In the genomic region with DNA sequence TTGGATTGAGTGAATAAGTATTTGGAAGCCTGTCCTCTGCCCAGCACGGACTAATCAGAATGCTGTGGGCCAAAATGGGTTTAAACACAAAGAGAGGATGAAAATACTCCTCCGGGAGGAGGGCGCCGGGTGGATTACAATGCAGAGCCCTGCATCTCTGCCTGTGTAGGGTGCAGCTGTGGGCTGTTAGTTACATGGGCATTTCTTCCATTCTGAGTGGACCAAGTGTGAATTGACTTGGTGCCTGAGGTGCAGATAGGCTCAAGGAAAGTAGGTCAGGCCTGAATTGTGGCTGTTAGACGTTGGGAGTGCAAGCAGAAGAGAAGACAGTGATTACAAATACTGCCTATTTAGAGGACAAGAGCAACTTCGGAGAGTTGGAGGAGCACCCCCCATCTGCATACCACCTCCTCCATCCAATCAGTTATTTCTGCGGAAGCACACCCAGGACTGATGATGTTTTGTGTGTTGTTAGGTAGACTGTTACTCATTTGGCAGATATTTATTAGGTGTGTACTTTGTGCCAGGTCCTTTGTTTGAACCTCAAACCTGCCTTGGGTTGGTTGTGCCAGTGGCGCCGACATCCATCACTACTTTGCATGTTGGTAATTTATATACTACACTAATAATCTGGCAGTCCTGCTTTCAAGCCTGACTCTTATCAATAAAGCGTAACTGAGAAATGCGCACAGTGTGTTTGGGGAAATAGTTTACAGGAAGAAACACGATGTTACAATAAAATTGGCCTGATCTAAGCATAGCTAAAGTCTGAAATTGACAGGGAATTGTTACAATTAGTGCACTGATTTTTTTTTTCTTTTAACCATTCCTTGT, we compare ENCODE assay signal across 16 cellular contexts. TPM values are rescaled to one million over a fixed set of nuclear protein-coding genes. Genes with fewer than 3 reads are reported as not detected.
A peak's percentile ranks its signal among the peaks of the same experiment; 100 is the strongest.
DNase-seq lines count a peak whose midpoint lies in the region; ATAC-seq and TF ChIP-seq lines count a peak whose summit lies in the region.
"Had no signal": no experiment of that assay in that cellular context is flagged by ENCODE, and none has a peak within 500 bp of the region (broad histone marks: within the 10 kb centered on the region; RNA-seq: fewer than 3 reads in every experiment).

No MANE protein-coding gene starts in this region.

- no peaks in the 10 kb centered on the region for H3K9me3 ChIP-seq in right cardiac atrium (ENCODE audit: control insufficient read depth, low read length)
- H3K9me3 ChIP-seq in gastrocnemius medialis, result no peaks in the 10 kb centered on the region
- H3K9me3 ChIP-seq: spleen, stomach had no signal

- H3K4me1 ChIP-seq in GM23338 (ENCODE audit: insufficient read depth) (peaks cover 63% of the 10 kb centered on the region), right cardiac atrium (ENCODE audit: control insufficient read depth, insufficient read depth, low read length) (peaks cover 13% of the 10 kb centered on the region), gastrocnemius medialis (peaks cover 21 to 57% of the 10 kb centered on the region in 2 donors)

- no peaks in the 10 kb centered on the region for H3K9me2 ChIP-seq in GM23338 (ENCODE audit: insufficient read depth)

- peaks cover 9% of the 10 kb centered on the region for H3K27me3 Mint-ChIP-seq in GM23338 (ENCODE audit: insufficient read depth, low read depth, poor library complexity)
- no peaks in the 10 kb centered on the region for H3K27me3 Mint-ChIP-seq in activated CD8-positive, alpha-beta T cell treated with anti-CD3 and anti-CD28 coated beads, Interleukin-2, amount 10 ng/mL, durations not matched to agents 7 days and 5 days (ENCODE audit: low read depth)

- no peak for DNase-seq in GM23338 (ENCODE audit: low spot score)
- peak; percentile 14 for DNase-seq in choroid plexus epithelial cell (ENCODE audit: low read depth)
- DNase-seq in right cardiac atrium, result no peak
- no peak for DNase-seq in gastrocnemius medialis
- no peak for DNase-seq in NCI-H2107 (lab: John Stamatoyannopoulos, UW)
- DNase-seq in stimulated activated naive CD4-positive, alpha-beta T cell (lab: John Stamatoyannopoulos, UW), result no peak
- no peak for DNase-seq in activated CD8-positive, alpha-beta T cell treated with anti-CD3 and anti-CD28 coated beads, Interleukin-2, amount 10 ng/mL, durations not matched to agents 7 days and 5 days
- no peak for DNase-seq in NCI-H1092 (lab: John Stamatoyannopoulos, UW)
- DNase-seq: activated naive CD4-positive, alpha-beta T cell; Calu3; hippocampal formation; NCI-H1436; NCI-H446; spleen; stomach had no signal

- no peak overlapping the region for H2AFZ ChIP-seq in GM23338

- no peaks in the 10 kb centered on the region for H3K9me3 Mint-ChIP-seq in GM23338
- no peaks in the 10 kb centered on the region for H3K9me3 Mint-ChIP-seq in activated CD8-positive, alpha-beta T cell treated with anti-CD3 and anti-CD28 coated beads, Interleukin-2, amount 10 ng/mL, durations not matched to agents 7 days and 5 days (ENCODE audit: insufficient read depth)

- ATAC-seq in GM23338 (peak; percentile 59), right cardiac atrium (peak; percentile 63 to 69), gastrocnemius medialis (no peak)
- ATAC-seq in activated CD8-positive, alpha-beta T cell treated with anti-CD3 and anti-CD28 coated beads, Interleukin-2, amount 10 ng/mL, durations not matched to agents 7 days and 5 days, result no peak

- H3K27ac ChIP-seq in GM23338 (ENCODE audit: low read depth) (no peak overlapping the region), right cardiac atrium (ENCODE audit: low read length) (peak overlapping the region; percentile 31), gastrocnemius medialis (peak overlapping the region; percentile 2 to 61 (median 54))
- H3K27ac ChIP-seq: spleen had no signal

- H3K79me2 ChIP-seq in GM23338 (replicated peaks; ENCODE audit: insufficient read depth), result peaks cover 100% of the 10 kb centered on the region

- POLR2A ChIA-PET in activated CD8-positive, alpha-beta T cell treated with anti-CD3 and anti-CD28 coated beads, Interleukin-2, amount 10 ng/mL, durations not matched to agents 7 days and 5 days (lab: Charles Lee), result no interaction called here

- H3K27me3 ChIP-seq in GM23338 (ENCODE audit: insufficient read depth), result no peaks in the 10 kb centered on the region
- H3K27me3 ChIP-seq in right cardiac atrium (ENCODE audit: control insufficient read depth, insufficient read depth), result no peaks in the 10 kb centered on the region
- no peaks in the 10 kb centered on the region for H3K27me3 ChIP-seq in gastrocnemius medialis
- H3K27me3 ChIP-seq: spleen, stomach had no signal

- H3F3A ChIP-seq in GM23338 (replicated peaks; ENCODE audit: low read depth), result 0 out of 2 replicates have a peak, but pooled peaks cover 3% of the 10 kb centered on the region

- in situ Hi-C loops in gastrocnemius medialis (cut with MboI; ENCODE audit: low sequenced_read_pairs in 4 of 4), result no loop called here

- H3K4me2 ChIP-seq in GM23338, result peak overlapping the region; percentile 13; the same call in 1 of the 2 replicates

- peak overlapping the region; percentile 30; the same call in 1 of the 2 replicates for H3K27ac Mint-ChIP-seq in GM23338
- no peak overlapping the region for H3K27ac Mint-ChIP-seq in activated CD8-positive, alpha-beta T cell treated with anti-CD3 and anti-CD28 coated beads, Interleukin-2, amount 10 ng/mL, durations not matched to agents 7 days and 5 days

- H3K36me3 Mint-ChIP-seq in GM23338 (ENCODE audit: low read depth), result peaks cover 16% of the 10 kb centered on the region
- no peaks in the 10 kb centered on the region for H3K36me3 Mint-ChIP-seq in activated CD8-positive, alpha-beta T cell treated with anti-CD3 and anti-CD28 coated beads, Interleukin-2, amount 10 ng/mL, durations not matched to agents 7 days and 5 days (ENCODE audit: low read depth)

- intact Hi-C loops in right cardiac atrium (cut with DNase I), result loop anchor here in 2 of 4 donors (10.0 kb wide), 2 partner anchors 50 to 100 kb away; no protein-coding TSS in a partner anchor
- intact Hi-C loops in gastrocnemius medialis (cut with DNase I; ENCODE audit: low total_unique reads), result no loop called here

- CTCF ChIA-PET in activated CD8-positive, alpha-beta T cell treated with anti-CD3 and anti-CD28 coated beads, Interleukin-2, amount 10 ng/mL, durations not matched to agents 7 days and 5 days (lab: Charles Lee), result no interaction called here

- H3K4me1 Mint-ChIP-seq in GM23338, result peaks cover 69% of the 10 kb centered on the region
- H3K4me1 Mint-ChIP-seq in activated CD8-positive, alpha-beta T cell treated with anti-CD3 and anti-CD28 coated beads, Interleukin-2, amount 10 ng/mL, durations not matched to agents 7 days and 5 days (ENCODE audit: low read depth), result no peaks in the 10 kb centered on the region

- no peak for TF ChIP-seq POLR2A in gastrocnemius medialis (IDR thresholded peaks at IDR 0.05)

- no peak for TF ChIP-seq CTCF in GM23338 (conservative IDR thresholded peaks at IDR 0.05; ENCODE audit: low read depth in 2 of 2)
- no peak for TF ChIP-seq CTCF in choroid plexus epithelial cell (conservative IDR thresholded peaks at IDR 0.05; ENCODE audit: low read depth, low read length)
- no peak for TF ChIP-seq CTCF in gastrocnemius medialis (IDR thresholded peaks at IDR 0.05 in 4 of 5, conservative IDR thresholded peaks at IDR 0.05 in 1 of 5)

- no peak overlapping the region for H3K4me3 Mint-ChIP-seq in GM23338
- H3K4me3 Mint-ChIP-seq in activated CD8-positive, alpha-beta T cell treated with anti-CD3 and anti-CD28 coated beads, Interleukin-2, amount 10 ng/mL, durations not matched to agents 7 days and 5 days, result no peak overlapping the region
- H3K4me3 Mint-ChIP-seq: neural crest cell had no signal

- H3K36me3 ChIP-seq in GM23338 (ENCODE audit: insufficient read depth) (no peaks in the 10 kb centered on the region), gastrocnemius medialis (no peaks in the 10 kb centered on the region)
- H3K36me3 ChIP-seq: spleen, stomach had no signal

- no peak overlapping the region for H3K4me3 ChIP-seq in GM23338
- no peak overlapping the region for H3K4me3 ChIP-seq in choroid plexus epithelial cell (ENCODE audit: low read depth, low read length)
- no peak overlapping the region for H3K4me3 ChIP-seq in right cardiac atrium (ENCODE audit: low read length)
- peak overlapping the region in 2 of 4 donors; percentile 14 to 22 for H3K4me3 ChIP-seq in gastrocnemius medialis
- H3K4me3 ChIP-seq: spleen, stomach had no signal

- 46% methylated on average over 12 of the region's 12 CpGs for whole genome bisulfite sequencing in right cardiac atrium

- peaks cover 64% of the 10 kb centered on the region for H4K20me1 ChIP-seq in GM23338 (replicated peaks; ENCODE audit: insufficient read depth)

TF ChIP-seq in GM23338, 12 proteins besides CTCF, POLR2A, EP300 and RAD21 (continues in another document):
- TF ChIP-seq NANOG (IDR thresholded peaks at IDR 0.05; ENCODE audit: borderline replicate concordance), result no peak
- no peak for TF ChIP-seq STAT1 (IDR thresholded peaks at IDR 0.05; ENCODE audit: unreplicated experiment)
- TF ChIP-seq JUNB (IDR thresholded peaks at IDR 0.05; ENCODE audit: unreplicated experiment), result no peak
- TF ChIP-seq CREB1 (CRISPR knock-in tag; IDR thresholded peaks at IDR 0.05; ENCODE audit: low read depth), result no peak

RNA-seq across cellular contexts. Expression of gene PTPRG, which starts 33.0 kb away (rescaled TPM):
- 117 and 131 TPM in 2 replicates for total RNA-seq in GM23338 (2014; rRNA removed; shearing (Covaris generic))
- polyA plus RNA-seq in GM23338 (2016; fragmentation: Nextera tagmentation; extraction: Ambion mirVana) (18.4 and 24.4 TPM in 2 replicates), right cardiac atrium (8.6 TPM)
- total RNA-seq in right cardiac atrium (10 to 100 TPM; 32.0 to 50.7 (median 34.0) TPM), gastrocnemius medialis (10 to 100 TPM; 21.1 to 54.2 (median 30.6) TPM)
- total RNA-seq in activated CD8-positive, alpha-beta T cell treated with anti-CD3 and anti-CD28 coated beads, Interleukin-2, amount 10 ng/mL, durations not matched to agents 7 days and 5 days, result not detected

Comparison
In these comparisons a context has a peak if more than half of its experiments do, and no peak if none do; other contexts are left out.
1. ATAC-seq: peak in GM23338 (single experiment) and right cardiac atrium (2 of 2); none in gastrocnemius medialis (0 of 2) and activated CD8-positive, alpha-beta T cell treated with anti-CD3 and anti-CD28 coated beads, Interleukin-2, amount 10 ng/mL, durations not matched to agents 7 days and 5 days (single experiment).
2. RNA of gene PTPRG, which starts 33.0 kb away (total RNA-seq): 117 to 131 TPM in GM23338, 32.0 to 50.7 TPM in right cardiac atrium and 21.1 to 54.2 TPM in gastrocnemius medialis; not detected in activated CD8-positive, alpha-beta T cell treated with anti-CD3 and anti-CD28 coated beads, Interleukin-2, amount 10 ng/mL, durations not matched to agents 7 days and 5 days; every median in the first group is over 10 times any median in the second.